8 cellular contexts compared by ENCODE assay signal in genomic region chr10:131453772-131454634, GRCh38.
DNase-seq lines count a peak whose midpoint lies in the region; ATAC-seq, FAIRE-seq and TF ChIP-seq lines count a peak whose summit lies in the region.

No MANE protein-coding gene starts in this region.

- no peak overlapping the region for H3K4me3 ChIP-seq in HEK293 (ENCODE audit: low read depth, low read length)
- no peak overlapping the region for H3K4me3 ChIP-seq in K562

- no peaks in the 10 kb centered on the region for H3K9me1 ChIP-seq in K562 (ENCODE audit: control insufficient read depth, insufficient read depth, low read length)

- no peak for TF ChIP-seq POLR2A in K562 (conservative IDR thresholded peaks at IDR 0.05)

- H3K4me1 ChIP-seq in HEK293 (ENCODE audit: control insufficient read depth, insufficient read depth, low read length) (no peaks in the 10 kb centered on the region), K562 (replicated peaks in 1 of 2; ENCODE audit: control insufficient read depth in 2 of 2, insufficient read depth in 2 of 2, low read length in 2 of 2) (peaks cover 0 to 10% of the 10 kb centered on the region in 2 experiments; a peak in 1 of 5 replicates)

- peak; percentile 12 to 48; a peak in 2 of 4 replicates for TF ChIP-seq RAD21 in K562 (CRISPR knock-in tag; conservative IDR thresholded peaks at IDR 0.05 in 1 of 2, IDR thresholded peaks at IDR 0.05 in 1 of 2)

- BruUV-seq in K562 (replicated peaks; lab: Mats Ljungman, UMichigan) = no TSS peak

- H3K27me3 ChIP-seq in K562 (ENCODE audit: control insufficient read depth in 2 of 2, insufficient read depth in 2 of 2, low read length in 2 of 2) = peaks cover 0 to 17% of the 10 kb centered on the region in 2 experiments; a peak in 1 of 5 replicates

- H3K36me3 ChIP-seq in HEK293 (ENCODE audit: control insufficient read depth in 2 of 2, insufficient read depth in 1 of 2, low read length in 2 of 2) (no peaks in the 10 kb centered on the region), K562 (ENCODE audit: control insufficient read depth, insufficient read depth, low read length) (no peaks in the 10 kb centered on the region)

- TF ChIP-seq EP300 in K562 (IDR thresholded peaks at IDR 0.05; ENCODE audit: low read length) = no peak

- H3K79me2 ChIP-seq in K562 (ENCODE audit: control insufficient read depth, insufficient read depth, low read length) = no peaks in the 10 kb centered on the region

- POLR2A ChIA-PET in HEK293 (lab: Yijun Ruan, JAX) = no interaction called here
- POLR2A ChIA-PET in K562 (lab: Yijun Ruan, JAX) = no interaction called here

- DNase-seq in AG09319 (ENCODE audit: extremely low read depth, low read depth) (no peak), T-helper 1 cell (peak in 3 of 5 donors; percentile 15 to 43 (median 30)), K562 (ENCODE audit: extremely low read depth in 1 of 4, low spot score in 3 of 4) (peak; percentile 65 to 73 (median 68)), amniotic stem cell (lab: John Stamatoyannopoulos, UW) (no peak)
- DNase-seq in stimulated activated CD4-positive, alpha-beta T cell treated with anti-CD3 and anti-CD28 coated beads, Interleukin-15, amount 100 ng/mL, for 48 hours (ENCODE audit: low read depth in 2 of 2) = peak; percentile 70

- 0 out of 2 replicates have a peak, but pooled peaks cover 4% of the 10 kb centered on the region for H4K20me1 ChIP-seq in K562 (replicated peaks; ENCODE audit: control insufficient read depth, insufficient read depth, low read length)

- FAIRE-seq in K562 (lab: Jason Lieb, UNC) (peak; percentile 65), islet of Langerhans (lab: Jason Lieb, UNC) (peak; percentile 66)

- H3K27ac ChIP-seq in HEK293 (ENCODE audit: extremely low read depth, low read depth, low read length) = no peak overlapping the region
- H3K27ac ChIP-seq in K562 (ENCODE audit: extremely low read depth, low read depth, low read length) = no peak overlapping the region

- CTCF ChIA-PET in HEK293 (lab: Yijun Ruan, JAX) (interaction anchor here (0.6 to 1.5 kb wide), 15 partner anchors 9 to 1793 kb away, joined by 3 to 10 read pairs (median 4); no protein-coding TSS in a partner anchor), K562 (lab: Yijun Ruan, JAX; ENCODE audit: low intra/inter-chr PET ratio) (no interaction called here)

- H2AFZ ChIP-seq in K562 (ENCODE audit: low read depth, low read length) = no peak overlapping the region; the same call in 1 of the 2 replicates

- no peak overlapping the region for H3K9ac ChIP-seq in K562 (ENCODE audit: insufficient read depth in 1 of 2, low read depth in 2 of 2, low read length in 2 of 2)

- H3K9me3 ChIP-seq in HEK293 (ENCODE audit: control insufficient read depth, insufficient read depth, low read depth, low read length) = no peaks in the 10 kb centered on the region
- no peaks in the 10 kb centered on the region for H3K9me3 ChIP-seq in K562 (replicated peaks; ENCODE audit: control insufficient read depth, insufficient read depth, low read depth, low read length)

- peak; percentile 87 for ATAC-seq in K562
- no peak for ATAC-seq in GM21390 (IDR thresholded peaks at IDR 0.05; ENCODE audit: unreplicated experiment)

- TF ChIP-seq CTCF in AG09319 (IDR thresholded peaks at IDR 0.05; ENCODE audit: low read depth, low read length) (peak; percentile 65), HEK293 (tag by site-specific recombination; IDR thresholded peaks at IDR 0.05) (peak; percentile 28; the same call in 1 of the 2 replicates), K562 (IDR thresholded peaks at IDR 0.05 in 2 of 3, conservative IDR thresholded peaks at IDR 0.05 in 1 of 3; ENCODE audit: insufficient read depth in 2 of 3, low read depth in 1 of 3, low read length in 3 of 3) (peak; percentile 44 to 76 (median 66); a peak in 5 of 6 replicates)

- WGBS in K562 (ENCODE audit: insufficient coverage, low coverage, missing lambda C conversion rate) = 9% methylated on average over 18 of the region's 27 CpGs

- in situ Hi-C loops in K562 (cut with MboI) = no loop called here

- intact Hi-C loops in K562 (cut with micrococcal nuclease) = loop anchor here (10.0 kb wide), 1 partner anchor 421 kb away; no protein-coding TSS in a partner anchor

- H3K4me2 ChIP-seq in K562 (ENCODE audit: insufficient read depth, low read length) = no peak overlapping the region

TF ChIP-seq in HEK293, 187 proteins besides CTCF, POLR2A, EP300 and RAD21:
- TF ChIP-seq ZNF202 (tag by site-specific recombination; IDR thresholded peaks at IDR 0.05; ENCODE audit: borderline replicate concordance) = no peak
- no peak for TF ChIP-seq ZNF792 (tag by site-specific recombination; IDR thresholded peaks at IDR 0.05)
- TF ChIP-seq PRDM1 (tag by site-specific recombination; IDR thresholded peaks at IDR 0.05) = no peak
- no peak for TF ChIP-seq ZNF785 (tag by site-specific recombination; IDR thresholded peaks at IDR 0.05)
- no peak for TF ChIP-seq TRIM28 (IDR thresholded peaks at IDR 0.05; ENCODE audit: borderline replicate concordance, low read length)
- TF ChIP-seq YY2 (tag by site-specific recombination; IDR thresholded peaks at IDR 0.05) = no peak
- no peak for TF ChIP-seq ZNF311 (tag by site-specific recombination; IDR thresholded peaks at IDR 0.05; ENCODE audit: borderline replicate concordance)
- TF ChIP-seq ZSCAN23 (tag by site-specific recombination; IDR thresholded peaks at IDR 0.05) = no peak
TF ChIP-seq in HEK293: peak in this region for 0.

TF ChIP-seq in K562, 482 proteins besides CTCF, POLR2A, EP300 and RAD21:
- no peak for TF ChIP-seq EZH2 (IDR thresholded peaks at IDR 0.05; ENCODE audit: borderline replicate concordance, low read depth, low read length)
- TF ChIP-seq NRF1 (conservative IDR thresholded peaks at IDR 0.05 in 1 of 2, IDR thresholded peaks at IDR 0.05 in 1 of 2) = peak; percentile 38 to 46; a peak in 2 of 4 replicates

Comparison
In these comparisons a context has a peak if more than half of its experiments do, and no peak if none do; other contexts are left out.
1. DNase-seq: peak in T-helper 1 cell (3 of 5), K562 (4 of 4) and stimulated activated CD4-positive, alpha-beta T cell treated with anti-CD3 and anti-CD28 coated beads, Interleukin-15, amount 100 ng/mL, for 48 hours (2 of 2); none in AG09319 (single experiment) and amniotic stem cell (single experiment).
2. Peak in every context shown above with its lines, with median percentiles within 50 percentile points of each other: CTCF ChIP-seq.